7 cellular contexts compared by ENCODE assay signal in genomic region chr21:43414576-43414975, GRCh38. TPM values are rescaled to one million over a fixed set of nuclear protein-coding genes. Genes with fewer than 3 reads are reported as not detected.
A peak's percentile ranks its signal among the peaks of the same experiment; 100 is the strongest.
DNase-seq lines count a peak whose midpoint lies in the region; ATAC-seq and FAIRE-seq lines count a peak whose summit lies in the region.
"Not testable (repeated sequence)": the region's sequence is repeated elsewhere in the genome, so short reads cannot be mapped to it uniquely, and the experiment has no call there.

No MANE protein-coding gene starts in this region.

- H3K4me1 ChIP-seq in CD4-positive, CD25-positive, alpha-beta regulatory T cell (ENCODE audit: control insufficient read depth, insufficient read depth, low read length, poor library complexity, severe bottlenecking); naive thymus-derived CD4-positive, alpha-beta T cell (ENCODE audit: control insufficient read depth in 2 of 2, insufficient read depth in 2 of 2, low read length in 2 of 2): not testable (repeated sequence)

- DNase-seq in CD4-positive, CD25-positive, alpha-beta regulatory T cell; GM19239 (ENCODE audit: insufficient read length, low spot score); activated CD8-positive, alpha-beta memory T cell treated with anti-CD3 and anti-CD28 coated beads, Interleukin-2, amount 10 ng/mL, durations not matched to agents 7 days and 5 days; activated naive CD4-positive, alpha-beta T cell treated with anti-CD3 and anti-CD28 coated beads, Interleukin-2, amount 50 U/mL, for 72 hours (ENCODE audit: low spot score in 2 of 2); effector memory CD8-positive, alpha-beta T cell: not testable (repeated sequence)
- peak; percentile 28 for DNase-seq in activated CD4-positive, alpha-beta T cell treated with anti-CD3 and anti-CD28 coated beads, Interleukin-2, amount 10 ng/mL, durations not matched to agents 24 days and 14 days
- DNase-seq in naive thymus-derived CD4-positive, alpha-beta T cell, result peak in 2 of 9 donors; percentile 16 to 37

- peak; percentile 47 to 59 for ATAC-seq in CD4-positive, CD25-positive, alpha-beta regulatory T cell (ENCODE audit: low read depth in 2 of 2)
- peak; percentile 10 for ATAC-seq in activated CD8-positive, alpha-beta memory T cell treated with anti-CD3 and anti-CD28 coated beads, Interleukin-2, amount 10 ng/mL, durations not matched to agents 7 days and 5 days
- ATAC-seq in activated naive CD4-positive, alpha-beta T cell treated with anti-CD3 and anti-CD28 coated beads, Interleukin-2, amount 50 U/mL, for 72 hours, result peak; percentile 36 to 37
- ATAC-seq in effector memory CD8-positive, alpha-beta T cell (replicated peaks), result peak; percentile 54
- ATAC-seq in naive thymus-derived CD4-positive, alpha-beta T cell, result peak; percentile 70

- intact Hi-C loops in activated CD4-positive, alpha-beta T cell treated with anti-CD3 and anti-CD28 coated beads, Interleukin-2, amount 10 ng/mL, durations not matched to agents 24 days and 14 days (cut with micrococcal nuclease); naive thymus-derived CD4-positive, alpha-beta T cell (cut with micrococcal nuclease): not testable (repeated sequence)

- H3K4me3 Mint-ChIP-seq in CD4-positive, CD25-positive, alpha-beta regulatory T cell; activated CD4-positive, alpha-beta T cell treated with anti-CD3 and anti-CD28 coated beads, Interleukin-2, amount 10 ng/mL, durations not matched to agents 24 days and 14 days; activated CD8-positive, alpha-beta memory T cell treated with anti-CD3 and anti-CD28 coated beads, Interleukin-2, amount 10 ng/mL, durations not matched to agents 7 days and 5 days; effector memory CD8-positive, alpha-beta T cell: not testable (repeated sequence)
- H3K4me3 Mint-ChIP-seq in naive thymus-derived CD4-positive, alpha-beta T cell, result peak overlapping the region in 1 of 10 donors; percentile 62

- H3K27ac ChIP-seq in CD4-positive, CD25-positive, alpha-beta regulatory T cell (ENCODE audit: insufficient read depth, low read length, poor library complexity, severe bottlenecking); naive thymus-derived CD4-positive, alpha-beta T cell (ENCODE audit: low read depth, low read length): not testable (repeated sequence)

- H3K36me3 Mint-ChIP-seq in CD4-positive, CD25-positive, alpha-beta regulatory T cell; activated CD4-positive, alpha-beta T cell treated with anti-CD3 and anti-CD28 coated beads, Interleukin-2, amount 10 ng/mL, durations not matched to agents 24 days and 14 days (ENCODE audit: low read depth); activated CD8-positive, alpha-beta memory T cell treated with anti-CD3 and anti-CD28 coated beads, Interleukin-2, amount 10 ng/mL, durations not matched to agents 7 days and 5 days; activated naive CD4-positive, alpha-beta T cell treated with anti-CD3 and anti-CD28 coated beads, Interleukin-2, amount 50 U/mL, for 72 hours; effector memory CD8-positive, alpha-beta T cell (ENCODE audit: insufficient read depth); naive thymus-derived CD4-positive, alpha-beta T cell: not testable (repeated sequence)

- not testable (repeated sequence) for H3K4me3 ChIP-seq in CD4-positive, CD25-positive, alpha-beta regulatory T cell (ENCODE audit: low read depth, low read length); naive thymus-derived CD4-positive, alpha-beta T cell (ENCODE audit: low read length)

- not testable (repeated sequence) for H3K27me3 ChIP-seq in CD4-positive, CD25-positive, alpha-beta regulatory T cell (ENCODE audit: control insufficient read depth, insufficient read depth, low read length); naive thymus-derived CD4-positive, alpha-beta T cell (ENCODE audit: control insufficient read depth in 2 of 2, insufficient read depth in 2 of 2, low read length in 2 of 2)

- not testable (repeated sequence) for H3K9me3 Mint-ChIP-seq in CD4-positive, CD25-positive, alpha-beta regulatory T cell; activated CD4-positive, alpha-beta T cell treated with anti-CD3 and anti-CD28 coated beads, Interleukin-2, amount 10 ng/mL, durations not matched to agents 24 days and 14 days; activated CD8-positive, alpha-beta memory T cell treated with anti-CD3 and anti-CD28 coated beads, Interleukin-2, amount 10 ng/mL, durations not matched to agents 7 days and 5 days (ENCODE audit: low read depth); activated naive CD4-positive, alpha-beta T cell treated with anti-CD3 and anti-CD28 coated beads, Interleukin-2, amount 50 U/mL, for 72 hours; effector memory CD8-positive, alpha-beta T cell; naive thymus-derived CD4-positive, alpha-beta T cell

- H3K9me3 ChIP-seq in CD4-positive, CD25-positive, alpha-beta regulatory T cell (ENCODE audit: control insufficient read depth in 2 of 2, low read length in 2 of 2); naive thymus-derived CD4-positive, alpha-beta T cell (ENCODE audit: control insufficient read depth in 2 of 3, low read length in 3 of 3): not testable (repeated sequence)

- POLR2A ChIA-PET in naive thymus-derived CD4-positive, alpha-beta T cell (lab: Charles Lee), result not testable (repeated sequence)

- not testable (repeated sequence) for H3K27ac Mint-ChIP-seq in CD4-positive, CD25-positive, alpha-beta regulatory T cell; activated CD4-positive, alpha-beta T cell treated with anti-CD3 and anti-CD28 coated beads, Interleukin-2, amount 10 ng/mL, durations not matched to agents 24 days and 14 days; activated CD8-positive, alpha-beta memory T cell treated with anti-CD3 and anti-CD28 coated beads, Interleukin-2, amount 10 ng/mL, durations not matched to agents 7 days and 5 days; activated naive CD4-positive, alpha-beta T cell treated with anti-CD3 and anti-CD28 coated beads, Interleukin-2, amount 50 U/mL, for 72 hours; effector memory CD8-positive, alpha-beta T cell
- peak overlapping the region in 4 of 9 donors; percentile 29 to 94 (median 90) for H3K27ac Mint-ChIP-seq in naive thymus-derived CD4-positive, alpha-beta T cell

- CTCF ChIA-PET in activated CD8-positive, alpha-beta memory T cell treated with anti-CD3 and anti-CD28 coated beads, Interleukin-2, amount 10 ng/mL, durations not matched to agents 7 days and 5 days (lab: Charles Lee); naive thymus-derived CD4-positive, alpha-beta T cell (lab: Charles Lee): not testable (repeated sequence)

- peak; percentile 75 for FAIRE-seq in GM19239 (lab: Jason Lieb, UNC)

- H3K36me3 ChIP-seq in CD4-positive, CD25-positive, alpha-beta regulatory T cell (ENCODE audit: control insufficient read depth, insufficient read depth, low read length); naive thymus-derived CD4-positive, alpha-beta T cell (ENCODE audit: control insufficient read depth in 2 of 3, insufficient read depth in 3 of 3, low read length in 3 of 3): not testable (repeated sequence)

- H3K4me1 Mint-ChIP-seq in CD4-positive, CD25-positive, alpha-beta regulatory T cell; activated CD4-positive, alpha-beta T cell treated with anti-CD3 and anti-CD28 coated beads, Interleukin-2, amount 10 ng/mL, durations not matched to agents 24 days and 14 days; activated CD8-positive, alpha-beta memory T cell treated with anti-CD3 and anti-CD28 coated beads, Interleukin-2, amount 10 ng/mL, durations not matched to agents 7 days and 5 days; effector memory CD8-positive, alpha-beta T cell (ENCODE audit: low read depth in 2 of 2); naive thymus-derived CD4-positive, alpha-beta T cell: not testable (repeated sequence)

- not testable (repeated sequence) for H3K27me3 Mint-ChIP-seq in CD4-positive, CD25-positive, alpha-beta regulatory T cell; activated CD4-positive, alpha-beta T cell treated with anti-CD3 and anti-CD28 coated beads, Interleukin-2, amount 10 ng/mL, durations not matched to agents 24 days and 14 days; activated CD8-positive, alpha-beta memory T cell treated with anti-CD3 and anti-CD28 coated beads, Interleukin-2, amount 10 ng/mL, durations not matched to agents 7 days and 5 days; effector memory CD8-positive, alpha-beta T cell; naive thymus-derived CD4-positive, alpha-beta T cell

RNA-seq across cellular contexts. Expression of gene SIK1, which starts 12.4 kb away (rescaled TPM):
- 243 TPM for total RNA-seq in CD4-positive, CD25-positive, alpha-beta regulatory T cell
- under 1 TPM in 2 of 4 donors, not detected in 2; 0.06 to 0.18 TPM for polyA plus RNA-seq in CD4-positive, CD25-positive, alpha-beta regulatory T cell
- total RNA-seq in activated CD4-positive, alpha-beta T cell treated with anti-CD3 and anti-CD28 coated beads, Interleukin-2, amount 10 ng/mL, durations not matched to agents 24 days and 14 days, result 11.8 and 12.5 TPM in 2 replicates
- 1 to 10 TPM; 7.8 to 7.9 TPM for total RNA-seq in activated CD8-positive, alpha-beta memory T cell treated with anti-CD3 and anti-CD28 coated beads, Interleukin-2, amount 10 ng/mL, durations not matched to agents 7 days and 5 days
- total RNA-seq in activated naive CD4-positive, alpha-beta T cell treated with anti-CD3 and anti-CD28 coated beads, Interleukin-2, amount 50 U/mL, for 72 hours, result 10 to 100 TPM in 1 of 2 donors, 1 to 10 TPM in 1; 2.3 to 12.4 TPM
- total RNA-seq in naive thymus-derived CD4-positive, alpha-beta T cell, result 100 to 1,000 TPM in 2 of 5 experiments, 10 to 100 TPM in 1, 1 to 10 TPM in 2; 1.5 to 414 (median 10.7) TPM
- under 1 TPM in 1 of 2 donors, not detected in 1; 0.21 TPM for polyA plus RNA-seq in naive thymus-derived CD4-positive, alpha-beta T cell

Comparison
In these comparisons a context has a peak if more than half of its experiments do, and no peak if none do; other contexts are left out.
1. ATAC-seq: peak in every context shown above with its lines; median percentile 70 in naive thymus-derived CD4-positive, alpha-beta T cell; 54 in effector memory CD8-positive, alpha-beta T cell; 53 in CD4-positive, CD25-positive, alpha-beta regulatory T cell; 36 in activated naive CD4-positive, alpha-beta T cell treated with anti-CD3 and anti-CD28 coated beads, Interleukin-2, amount 50 U/mL, for 72 hours; 10 in activated CD8-positive, alpha-beta memory T cell treated with anti-CD3 and anti-CD28 coated beads, Interleukin-2, amount 10 ng/mL, durations not matched to agents 7 days and 5 days.